1 cellular context compared by ENCODE assay signal in genomic region chr11:46210856-46211255, GRCh38.
A peak's percentile ranks its signal among the peaks of the same experiment; 100 is the strongest.
TF ChIP-seq lines count a peak whose summit lies in the region.

No MANE protein-coding gene starts in this region.

TF ChIP-seq in K562, 482 proteins besides CTCF, POLR2A, EP300 and RAD21:
- TF ChIP-seq, protein P1, sequence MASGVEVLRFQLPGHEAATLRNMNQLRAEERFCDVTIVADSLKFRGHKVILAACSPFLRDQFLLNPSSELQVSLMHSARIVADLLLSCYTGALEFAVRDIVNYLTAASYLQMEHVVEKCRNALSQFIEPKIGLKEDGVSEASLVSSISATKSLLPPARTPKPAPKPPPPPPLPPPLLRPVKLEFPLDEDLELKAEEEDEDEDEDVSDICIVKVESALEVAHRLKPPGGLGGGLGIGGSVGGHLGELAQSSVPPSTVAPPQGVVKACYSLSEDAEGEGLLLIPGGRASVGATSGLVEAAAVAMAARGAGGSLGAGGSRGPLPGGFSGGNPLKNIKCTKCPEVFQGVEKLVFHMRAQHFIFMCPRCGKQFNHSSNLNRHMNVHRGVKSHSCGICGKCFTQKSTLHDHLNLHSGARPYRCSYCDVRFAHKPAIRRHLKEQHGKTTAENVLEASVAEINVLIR (CRISPR knock-in tag; IDR thresholded peaks at IDR 0.05) = no peak
- TF ChIP-seq KHSRP (IDR thresholded peaks at IDR 0.05) = no peak
- TF ChIP-seq BCOR (IDR thresholded peaks at IDR 0.05) = 0 out of 2 replicates have a peak, but pooled peaks have one; percentile 54
- TF ChIP-seq ZNF146 (CRISPR knock-in tag; IDR thresholded peaks at IDR 0.05; ENCODE audit: unreplicated experiment) = peak; percentile 98
- TF ChIP-seq, protein P2, sequence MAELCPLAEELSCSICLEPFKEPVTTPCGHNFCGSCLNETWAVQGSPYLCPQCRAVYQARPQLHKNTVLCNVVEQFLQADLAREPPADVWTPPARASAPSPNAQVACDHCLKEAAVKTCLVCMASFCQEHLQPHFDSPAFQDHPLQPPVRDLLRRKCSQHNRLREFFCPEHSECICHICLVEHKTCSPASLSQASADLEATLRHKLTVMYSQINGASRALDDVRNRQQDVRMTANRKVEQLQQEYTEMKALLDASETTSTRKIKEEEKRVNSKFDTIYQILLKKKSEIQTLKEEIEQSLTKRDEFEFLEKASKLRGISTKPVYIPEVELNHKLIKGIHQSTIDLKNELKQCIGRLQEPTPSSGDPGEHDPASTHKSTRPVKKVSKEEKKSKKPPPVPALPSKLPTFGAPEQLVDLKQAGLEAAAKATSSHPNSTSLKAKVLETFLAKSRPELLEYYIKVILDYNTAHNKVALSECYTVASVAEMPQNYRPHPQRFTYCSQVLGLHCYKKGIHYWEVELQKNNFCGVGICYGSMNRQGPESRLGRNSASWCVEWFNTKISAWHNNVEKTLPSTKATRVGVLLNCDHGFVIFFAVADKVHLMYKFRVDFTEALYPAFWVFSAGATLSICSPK (IDR thresholded peaks at IDR 0.05; ENCODE audit: borderline replicate concordance) = no peak
- TF ChIP-seq STAT5A (IDR thresholded peaks at IDR 0.05; ENCODE audit: borderline replicate concordance, low read length) = no peak
- no peak for TF ChIP-seq SPI1 (IDR thresholded peaks at IDR 0.05; ENCODE audit: borderline replicate concordance, low read depth, low read length)
- TF ChIP-seq RBM25 (IDR thresholded peaks at IDR 0.05; ENCODE audit: low read depth, low read length, severe bottlenecking) = peak; percentile 59
- peak in 1 of 2 experiments; percentile 24; a peak in 1 of 4 replicates for TF ChIP-seq KDM1A (IDR thresholded peaks at IDR 0.05)
- TF ChIP-seq ZBTB8A (IDR thresholded peaks at IDR 0.05; ENCODE audit: partially characterized antibody) = no peak
- no peak for TF ChIP-seq CBFA2T3 (IDR thresholded peaks at IDR 0.05)
